ENCODE assay signal across 1 cellular context in genomic region chr17:39450847-39451581, GRCh38.
A peak's percentile ranks its signal among the peaks of the same experiment; 100 is the strongest.
TF ChIP-seq lines count a peak whose summit lies in the region.

TSS of gene MED1 (minus strand) at chr17:39451263. CDS start at chr17:39451062, 201 bp downstream.

TF ChIP-seq in K562, 482 proteins besides CTCF, POLR2A, EP300 and RAD21 (continued from another document and continues in another):
- no peak for TF ChIP-seq HBP1 (CRISPR knock-in tag; IDR thresholded peaks at IDR 0.05)
- TF ChIP-seq ARID2 (IDR thresholded peaks at IDR 0.05): peak; percentile 44; the same call in 1 of the 2 replicates
- peak; percentile 27; the same call in 1 of the 2 replicates for TF ChIP-seq GABPA (tag; conservative IDR thresholded peaks at IDR 0.05; ENCODE audit: low read depth)
- TF ChIP-seq POLR2B (IDR thresholded peaks at IDR 0.05; ENCODE audit: low read depth, partially characterized antibody): peak; percentile 90
- peak; percentile 90 for TF ChIP-seq NFRKB (IDR thresholded peaks at IDR 0.05; ENCODE audit: low read depth)
- no peak for TF ChIP-seq MIER1 (IDR thresholded peaks at IDR 0.05; ENCODE audit: low read depth)
- peak; percentile 55 for TF ChIP-seq SMAD1 (IDR thresholded peaks at IDR 0.05; ENCODE audit: low read depth, low read length, partially characterized antibody)
- TF ChIP-seq BHLHE40 (IDR thresholded peaks at IDR 0.05; ENCODE audit: low read length): no peak
- TF ChIP-seq SPI1 (IDR thresholded peaks at IDR 0.05; ENCODE audit: borderline replicate concordance, low read depth, low read length): peak; percentile 92
- peak; percentile 62; the same call in 1 of the 2 replicates for TF ChIP-seq GTF2E2 (tag; IDR thresholded peaks at IDR 0.05)
- peak; percentile 47; the same call in 1 of the 2 replicates for TF ChIP-seq ELF1 (tag; IDR thresholded peaks at IDR 0.05)
- peak; percentile 13 to 75; a peak in 1 of 4 replicates for TF ChIP-seq SIN3A (IDR thresholded peaks at IDR 0.05; ENCODE audit: borderline replicate concordance in 2 of 2, control insufficient read depth in 1 of 2, low read depth in 2 of 2, low read length in 2 of 2)
- peak; percentile 87 for TF ChIP-seq CREB3L1 (IDR thresholded peaks at IDR 0.05; ENCODE audit: borderline replicate concordance, low read depth)
- TF ChIP-seq ARHGAP35 (IDR thresholded peaks at IDR 0.05; ENCODE audit: partially characterized antibody): peak; percentile 94
- TF ChIP-seq THRA (IDR thresholded peaks at IDR 0.05): no peak
- peak; percentile 77 for TF ChIP-seq POLR2G (IDR thresholded peaks at IDR 0.05; ENCODE audit: low read depth, low read length)
- peak; percentile 68 for TF ChIP-seq ASH1L (IDR thresholded peaks at IDR 0.05; ENCODE audit: borderline replicate concordance, low read depth, partially characterized antibody)
- TF ChIP-seq MYC (IDR thresholded peaks at IDR 0.05; ENCODE audit: low read depth, low read length): peak; percentile 76; the same call in 1 of the 2 replicates
- no peak for TF ChIP-seq MYC (CRISPR knock-in tag; IDR thresholded peaks at IDR 0.05; ENCODE audit: borderline replicate concordance, low read depth)
- no peak for TF ChIP-seq HOXB6 (CRISPR knock-in tag; IDR thresholded peaks at IDR 0.05; ENCODE audit: borderline replicate concordance)
- TF ChIP-seq HSF4 (CRISPR knock-in tag; IDR thresholded peaks at IDR 0.05; ENCODE audit: borderline replicate concordance): no peak
- 0 out of 4 replicates have a peak, but pooled peaks of 1 of the 2 experiments have one; percentile 40 for TF ChIP-seq KDM4B (IDR thresholded peaks at IDR 0.05; ENCODE audit: borderline replicate concordance in 2 of 2, low read depth in 1 of 2)
- peak in 1 of 2 experiments; percentile 63 for TF ChIP-seq E2F6 (IDR thresholded peaks at IDR 0.05; ENCODE audit: borderline replicate concordance in 1 of 2, extremely low read depth in 1 of 2, insufficient read depth in 1 of 2, insufficient read length in 1 of 2, low read depth in 1 of 2, low read length in 1 of 2, poor library complexity in 1 of 2, severe bottlenecking in 1 of 2)
- TF ChIP-seq RBM39 (optimal IDR thresholded peaks at IDR 0.05; ENCODE audit: low read depth, low read length): peak; percentile 70
- TF ChIP-seq RNF2 (IDR thresholded peaks at IDR 0.05): peak; percentile 26; the same call in 1 of the 2 replicates
- TF ChIP-seq SMARCA5 (IDR thresholded peaks at IDR 0.05): 0 out of 2 replicates have a peak, but pooled peaks have one; percentile 29
- TF ChIP-seq TAF9B (IDR thresholded peaks at IDR 0.05; ENCODE audit: partially characterized antibody): peak; percentile 97
- no peak for TF ChIP-seq CEBPG (CRISPR knock-in tag; IDR thresholded peaks at IDR 0.05)
- TF ChIP-seq CEBPG (tag; conservative IDR thresholded peaks at IDR 0.05 in 1 of 2, IDR thresholded peaks at IDR 0.05 in 1 of 2): peak; percentile 41 to 42; a peak in 2 of 4 replicates
- 0 out of 2 replicates have a peak, but pooled peaks have one; percentile 34 for TF ChIP-seq RB1 (IDR thresholded peaks at IDR 0.05; ENCODE audit: low read depth)
- peak; percentile 44 to 91; a peak in 2 of 4 replicates for TF ChIP-seq HDAC1 (IDR thresholded peaks at IDR 0.05)
- TF ChIP-seq HMBOX1 (IDR thresholded peaks at IDR 0.05): peak; percentile 47; the same call in 1 of the 2 replicates
- peak; percentile 87 for TF ChIP-seq PHF20 (IDR thresholded peaks at IDR 0.05; ENCODE audit: partially characterized antibody)
- 0 out of 2 replicates have a peak, but pooled peaks have one; percentile 81 for TF ChIP-seq ARID3A (IDR thresholded peaks at IDR 0.05; ENCODE audit: borderline replicate concordance, low read depth, low read length)
- peak; percentile 70 for TF ChIP-seq LCOR (CRISPR knock-in tag; IDR thresholded peaks at IDR 0.05)
- 0 out of 2 replicates have a peak, but pooled peaks have one; percentile 22 for TF ChIP-seq ZNF407 (IDR thresholded peaks at IDR 0.05; ENCODE audit: low read depth)
- peak in 1 of 2 experiments; percentile 73; a peak in 2 of 4 replicates for TF ChIP-seq ZNF639 (CRISPR knock-in tag; conservative IDR thresholded peaks at IDR 0.05 in 1 of 2, IDR thresholded peaks at IDR 0.05 in 1 of 2)
- TF ChIP-seq CC2D1A (IDR thresholded peaks at IDR 0.05): peak; percentile 11; the same call in 1 of the 2 replicates
- TF ChIP-seq ZFX (CRISPR knock-in tag; IDR thresholded peaks at IDR 0.05): peak; percentile 68
- TF ChIP-seq PHF8 (IDR thresholded peaks at IDR 0.05; ENCODE audit: borderline replicate concordance, low read length): peak; percentile 82; the same call in 1 of the 2 replicates
- TF ChIP-seq ZZZ3 (IDR thresholded peaks at IDR 0.05): no peak; the same call in 1 of the 2 replicates
